In the genomic region with DNA sequence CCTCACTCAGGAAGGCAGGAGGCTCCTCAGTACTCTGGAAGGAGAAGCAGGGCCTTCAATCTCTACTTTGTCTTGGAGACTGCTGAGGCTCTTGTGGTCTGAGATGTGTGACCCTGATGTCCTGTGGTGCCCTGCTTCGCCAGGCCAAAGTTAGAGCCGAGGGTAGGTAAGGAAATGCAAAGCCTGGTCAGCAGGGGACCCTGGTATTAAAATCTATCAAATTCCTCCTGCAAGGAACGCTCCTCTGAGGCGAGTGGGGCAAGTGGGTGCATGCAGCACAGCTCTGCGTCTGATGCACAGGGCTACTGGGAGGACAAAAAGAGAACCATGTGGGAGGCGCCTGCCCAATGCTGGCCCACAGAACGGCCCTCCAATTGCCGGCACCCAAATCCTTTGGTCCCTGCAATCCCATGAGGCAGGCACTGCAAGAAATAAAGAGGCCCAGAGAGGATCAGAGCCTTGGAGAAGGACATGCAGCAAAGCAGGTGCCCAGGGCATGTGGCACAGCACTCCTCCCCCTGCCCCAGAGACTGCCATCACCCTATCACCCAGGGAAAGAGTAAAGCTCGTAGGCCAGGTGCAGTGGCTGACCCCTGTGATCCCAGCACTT, we compare ENCODE assay signal across 1 cellular context.
TF ChIP-seq lines count a peak whose summit lies in the region.

No MANE protein-coding gene starts in this region.

TF ChIP-seq in GM23338, 12 proteins besides CTCF, POLR2A, EP300 and RAD21:
- TF ChIP-seq POLR2AphosphoS5 (IDR thresholded peaks at IDR 0.05; ENCODE audit: low read depth) (no peak), ZNF114 (CRISPR knock-in tag; IDR thresholded peaks at IDR 0.05) (no peak), ZNF331 (CRISPR knock-in tag; IDR thresholded peaks at IDR 0.05; ENCODE audit: low read depth) (no peak), STAT1 (IDR thresholded peaks at IDR 0.05; ENCODE audit: unreplicated experiment) (no peak), ZNF462 (CRISPR knock-in tag; IDR thresholded peaks at IDR 0.05) (no peak), JUNB (IDR thresholded peaks at IDR 0.05; ENCODE audit: unreplicated experiment) (no peak), EZH2 (IDR thresholded peaks at IDR 0.05; ENCODE audit: low read depth, unreplicated experiment) (no peak), EZH2phosphoT487 (IDR thresholded peaks at IDR 0.05; ENCODE audit: unreplicated experiment) (no peak), REST (IDR thresholded peaks at IDR 0.05; ENCODE audit: unreplicated experiment) (no peak), CREB1 (CRISPR knock-in tag; IDR thresholded peaks at IDR 0.05; ENCODE audit: low read depth) (no peak), ETS1 (IDR thresholded peaks at IDR 0.05) (no peak), NANOG (IDR thresholded peaks at IDR 0.05; ENCODE audit: borderline replicate concordance) (no peak)
TF ChIP-seq in GM23338: peak in this region for 0.
